22 cellular contexts compared by ENCODE assay signal in the genomic region with DNA sequence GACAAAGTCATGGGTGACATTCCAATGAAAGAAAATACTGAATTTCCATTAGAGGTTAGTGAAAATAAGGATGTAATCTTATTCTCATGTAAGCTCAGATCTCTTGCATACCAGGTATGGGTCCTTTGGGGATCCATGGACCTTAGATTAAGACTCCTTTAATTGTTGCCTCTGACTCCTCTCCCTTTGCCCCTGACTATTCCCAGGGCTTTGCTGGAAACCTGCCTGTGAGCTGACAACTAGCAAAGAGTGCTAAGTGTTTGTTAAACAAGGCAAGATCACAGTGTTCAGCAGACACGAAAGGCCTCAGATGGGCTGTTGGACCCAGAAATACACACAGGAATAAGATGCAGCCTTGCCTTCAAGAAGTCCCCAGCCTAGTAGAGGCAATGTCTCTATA. TPM values are rescaled to one million over a fixed set of nuclear protein-coding genes. Genes with fewer than 3 reads are reported as not detected.
"Had no signal": no experiment of that assay in that cellular context is flagged by ENCODE, and none has a peak within 500 bp of the region (broad histone marks: within the 10 kb centered on the region; RNA-seq: fewer than 3 reads in every experiment).

No MANE protein-coding gene starts in this region.

- H3K4me3 ChIP-seq: ascending aorta, cardiac muscle cell had no signal

- H3K36me3 ChIP-seq: ascending aorta, brain microvascular endothelial cell, cardiac muscle cell had no signal

- H3K4me3 Mint-ChIP-seq: activated CD8-positive, alpha-beta T cell treated with anti-CD3 and anti-CD28 coated beads, Interleukin-2, amount 10 ng/mL, durations not matched to agents 7 days and 5 days; T-helper 17 cell; WTC11 had no signal

- DNase-seq: activated CD4-positive, alpha-beta T cell treated with anti-CD3 and anti-CD28 coated beads for 48 hours; activated CD4-positive, alpha-beta T cell treated with anti-CD3 and anti-CD28 coated beads, Interleukin-2, amount 50 U/mL, for 4 hours; activated CD4-positive, CD25-positive, alpha-beta regulatory T cell treated with anti-CD3 and anti-CD28 coated beads, Interleukin-2, amount 50 U/mL, for 72 hours; activated CD8-positive, alpha-beta memory T cell treated with anti-CD3 and anti-CD28 coated beads, Interleukin-2, amount 50 U/mL, for 48 hours; activated CD8-positive, alpha-beta T cell treated with anti-CD3 and anti-CD28 coated beads, Interleukin-2, amount 10 ng/mL, durations not matched to agents 7 days and 5 days; activated naive CD4-positive, alpha-beta T cell treated with anti-CD3 and anti-CD28 coated beads, Interleukin-2, amount 50 U/mL, for 16 hours; activated T-cell treated with anti-CD3 and anti-CD28 coated beads, Interleukin-2, amount 50 U/mL, for 1 hour; amniotic stem cell; brain microvascular endothelial cell; NCI-H146; NCI-H187 treated with DMSO at 0.1 percent for 48 hours; NCI-H2081 treated with DMSO at 0.1 percent for 48 hours; NCI-H446; NCI-H524; PC-3; SIG-M5; T-helper 17 cell; T-helper 9 cell had no signal

- FAIRE-seq: RCC 7860 had no signal

- H3K27ac ChIP-seq: ascending aorta, brain microvascular endothelial cell, cardiac muscle cell had no signal

- ATAC-seq: activated CD8-positive, alpha-beta T cell treated with anti-CD3 and anti-CD28 coated beads, Interleukin-2, amount 10 ng/mL, durations not matched to agents 7 days and 5 days; PC-3; T-helper 17 cell; WTC11 had no signal

- H3K27ac Mint-ChIP-seq: activated CD8-positive, alpha-beta T cell treated with anti-CD3 and anti-CD28 coated beads, Interleukin-2, amount 10 ng/mL, durations not matched to agents 7 days and 5 days; T-helper 17 cell had no signal

- H3K9me3 Mint-ChIP-seq: WTC11 had no signal

- H3K36me3 Mint-ChIP-seq: WTC11 had no signal

- H3K27me3 ChIP-seq: ascending aorta, brain microvascular endothelial cell, cardiac muscle cell had no signal

- H3K9me3 ChIP-seq: ascending aorta had no signal

RNA-seq across cellular contexts. Expression of a gene that starts 34.3 kb away (rescaled TPM):
- total RNA-seq: activated CD8-positive, alpha-beta T cell treated with anti-CD3 and anti-CD28 coated beads, Interleukin-2, amount 10 ng/mL, durations not matched to agents 7 days and 5 days; cardiac muscle cell; PC-3; T-helper 17 cell had no signal
- polyA plus RNA-seq: cardiac muscle cell had no signal
